Comparison of ENCODE assay signal across 2 cellular contexts in genomic region chr12:99146730-99147129, GRCh38.
TF ChIP-seq lines count a peak whose summit lies in the region.

No MANE protein-coding gene starts in this region.

TF ChIP-seq in SK-N-SH, 30 proteins besides CTCF, POLR2A, EP300 and RAD21 (continued from another document):
- TF ChIP-seq EZH2phosphoT487 (IDR thresholded peaks at IDR 0.05; ENCODE audit: borderline replicate concordance, low read depth) (no peak), TCF12 (IDR thresholded peaks at IDR 0.05) (no peak), JUND (IDR thresholded peaks at IDR 0.05) (no peak), RCOR1 (IDR thresholded peaks at IDR 0.05; ENCODE audit: low read length) (no peak), CHD2 (IDR thresholded peaks at IDR 0.05; ENCODE audit: low read length, partially characterized antibody) (no peak), POLR2AphosphoS5 (IDR thresholded peaks at IDR 0.05; ENCODE audit: low read depth, low read length) (no peak), MAX (IDR thresholded peaks at IDR 0.05; ENCODE audit: low read depth) (no peak), FOXJ3 (CRISPR knock-in tag; IDR thresholded peaks at IDR 0.05) (no peak), SIN3A (IDR thresholded peaks at IDR 0.05; ENCODE audit: borderline replicate concordance, low read depth, low read length) (no peak)

TF ChIP-seq in GM12878, 131 proteins besides CTCF, POLR2A, EP300 and RAD21:
- TF ChIP-seq ZBTB40 (IDR thresholded peaks at IDR 0.05; ENCODE audit: borderline replicate concordance) (peak; percentile 86), SRF (IDR thresholded peaks at IDR 0.05; ENCODE audit: low read depth in 2 of 2, low read length in 2 of 2) (no peak)
